In the genomic region with DNA sequence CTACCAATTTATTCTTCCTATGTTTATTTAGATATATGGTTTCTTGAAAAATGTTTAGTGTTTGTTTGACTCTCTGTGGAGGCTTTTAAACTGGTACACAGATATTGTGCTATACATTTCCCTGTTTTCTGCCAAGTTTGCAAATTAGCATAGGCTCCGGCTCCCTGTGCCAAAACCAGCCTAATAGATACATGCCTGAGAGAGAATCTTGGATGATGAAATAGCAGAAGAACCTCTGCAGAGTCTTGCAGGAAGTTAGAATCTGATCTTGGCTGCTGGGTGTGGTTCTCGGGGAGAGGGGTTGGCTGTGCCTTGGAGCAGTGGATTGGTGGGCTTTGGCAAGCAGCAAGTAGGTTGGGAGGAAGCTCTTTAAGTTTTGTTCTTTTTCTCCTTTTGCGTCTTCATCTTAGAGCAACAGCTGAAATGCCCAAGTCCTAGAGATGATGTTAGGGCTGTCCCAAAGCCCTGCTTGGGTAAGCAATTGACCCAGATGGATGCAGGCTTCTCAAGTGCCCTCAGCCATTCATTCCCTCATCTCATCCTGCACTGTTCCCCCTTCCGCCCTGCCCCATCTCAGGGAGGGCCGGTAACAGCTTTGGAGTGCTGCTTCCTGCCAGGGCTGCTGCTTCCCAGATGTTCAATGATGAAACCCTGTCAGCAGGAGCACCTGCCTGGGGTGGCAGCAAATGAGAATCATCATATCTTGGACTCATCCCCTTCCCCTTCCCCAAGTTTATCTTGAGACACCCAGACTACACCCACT, we compare ENCODE assay signal across 18 cellular contexts. TPM values are rescaled to one million over a fixed set of nuclear protein-coding genes. Genes with fewer than 3 reads are reported as not detected.
A peak's percentile ranks its signal among the peaks of the same experiment; 100 is the strongest.
DNase-seq lines count a peak whose midpoint lies in the region; ATAC-seq and TF ChIP-seq lines count a peak whose summit lies in the region.
"Had no signal": no experiment of that assay in that cellular context is flagged by ENCODE, and none has a peak within 500 bp of the region (broad histone marks: within the 10 kb centered on the region; RNA-seq: fewer than 3 reads in every experiment).

No MANE protein-coding gene starts in this region.

- H3K27me3 ChIP-seq in left ventricle myocardium inferior (ENCODE audit: low read depth): peaks cover 38% of the 10 kb centered on the region
- no peaks in the 10 kb centered on the region for H3K27me3 ChIP-seq in mammary epithelial cell (ENCODE audit: insufficient read depth, low read length)
- H3K27me3 ChIP-seq: BE2C had no signal

- no peak for DNase-seq in left ventricle myocardium inferior
- DNase-seq in Right ventricle myocardium superior: no peak
- peak; percentile 18 for DNase-seq in NOMO-1 treated with DMSO at 0.1 percent for 48 hours (lab: John Stamatoyannopoulos, UW; ENCODE audit: unreplicated experiment)
- DNase-seq in mammary epithelial cell: no peak
- DNase-seq in left lobe of liver (ENCODE audit: low spot score): peak; percentile 24
- no peak for DNase-seq in stimulated activated CD4-positive, alpha-beta T cell treated with anti-CD3 and anti-CD28 coated beads, Interleukin-1b, Interleukin-23, amount 100 ng/mL, for 48 hours
- DNase-seq: BE2C, DND-41, GDM1, H7, Kasumi-1, NCI-H1436 treated with DMSO at 0.1 percent for 48 hours, NCI-H446, SIG-M5 had no signal

- in situ Hi-C loops in mammary epithelial cell (cut with MboI; ENCODE audit: low sequenced_read_pairs in 2 of 2): loop anchor here in 1 of 2 donors (10.0 kb wide), 1 partner anchor 125 kb away; no protein-coding TSS in a partner anchor

- CTCF ChIA-PET in mammary epithelial cell (lab: Charles Lee; ENCODE audit: low non-redundant PET): no interaction called here

- dilution Hi-C loops in mammary epithelial cell (cut with HindIII; ENCODE audit: low sequenced_read_pairs): no loop called here

- no peak for TF ChIP-seq CTCF in left ventricle myocardium inferior (IDR thresholded peaks at IDR 0.05; ENCODE audit: borderline replicate concordance)
- no peak for TF ChIP-seq CTCF in mammary epithelial cell (conservative IDR thresholded peaks at IDR 0.05 in 1 of 2, IDR thresholded peaks at IDR 0.05 in 1 of 2; ENCODE audit: extremely low read depth in 1 of 2, insufficient read depth in 1 of 2, low read depth in 1 of 2, low read length in 2 of 2)

- H3K9me3 ChIP-seq in left ventricle myocardium inferior (replicated peaks) (no peaks in the 10 kb centered on the region), mammary epithelial cell (replicated peaks; ENCODE audit: insufficient read depth, low read length) (no peaks in the 10 kb centered on the region)
- H3K9me3 ChIP-seq: BE2C had no signal

- H3K4me3 ChIP-seq in left ventricle myocardium inferior: no peak overlapping the region
- H3K4me3 ChIP-seq in mammary epithelial cell (replicated peaks in 1 of 3; ENCODE audit: insufficient read depth in 1 of 3, low read depth in 2 of 3, low read length in 3 of 3): no peak overlapping the region

- ATAC-seq in Right ventricle myocardium superior (ENCODE audit: poor library complexity) (no peak), left lobe of liver (no peak), GM19328 (IDR thresholded peaks at IDR 0.05; ENCODE audit: unreplicated experiment) (no peak), GM18502 (IDR thresholded peaks at IDR 0.05; ENCODE audit: poor library complexity, unreplicated experiment) (no peak)
- ATAC-seq: CD8-positive, alpha-beta T cell had no signal

- H3K4me1 ChIP-seq in left ventricle myocardium inferior: peaks cover 26% of the 10 kb centered on the region
- H3K4me1 ChIP-seq in mammary epithelial cell (ENCODE audit: insufficient read depth, low read length): peaks cover 3% of the 10 kb centered on the region
- H3K4me1 ChIP-seq: BE2C had no signal

- intact Hi-C loops in left ventricle myocardium inferior (cut with micrococcal nuclease): loop anchor here (10.0 kb wide), 1 partner anchor 125 kb away; no protein-coding TSS in a partner anchor
- intact Hi-C loops in Right ventricle myocardium superior (cut with DNase I): loop anchor here (5.0 kb wide), 1 partner anchor 177 kb away; no protein-coding TSS in a partner anchor
- intact Hi-C loops in mammary epithelial cell (cut with micrococcal nuclease): loop anchor here (10.0 kb wide), 1 partner anchor 465 kb away; no protein-coding TSS in a partner anchor

- H3K27ac ChIP-seq in left ventricle myocardium inferior (replicated peaks): peak overlapping the region; percentile 89
- H3K27ac ChIP-seq in mammary epithelial cell (ENCODE audit: insufficient read depth, low read depth, low read length): no peak overlapping the region

- no peaks in the 10 kb centered on the region for H3K79me2 ChIP-seq in mammary epithelial cell (ENCODE audit: insufficient read depth, low read length)

- peak overlapping the region; percentile 3 for H2AFZ ChIP-seq in mammary epithelial cell (ENCODE audit: low read depth, low read length)

- H3K36me3 ChIP-seq in left ventricle myocardium inferior (no peaks in the 10 kb centered on the region), mammary epithelial cell (ENCODE audit: insufficient read depth, low read length) (no peaks in the 10 kb centered on the region)
- H3K36me3 ChIP-seq: BE2C had no signal

- H3K9ac ChIP-seq in mammary epithelial cell (ENCODE audit: insufficient read depth, low read length): no peak overlapping the region

- H3K4me2 ChIP-seq in mammary epithelial cell (ENCODE audit: insufficient read depth, low read depth, low read length): no peak overlapping the region

- WGBS in mammary epithelial cell (ENCODE audit: low coverage, missing lambda C conversion rate): 15% methylated on average over 5 of the region's 5 CpGs

- no peaks in the 10 kb centered on the region for H4K20me1 ChIP-seq in mammary epithelial cell (ENCODE audit: insufficient read depth, low read length)

- BruUV-seq in mammary epithelial cell (replicated peaks; lab: Mats Ljungman, UMichigan): no TSS peak

RNA-seq across cellular contexts. Expression of a gene that starts 9.3 kb away (rescaled TPM):
- total RNA-seq in left ventricle myocardium inferior (69.0 TPM), Right ventricle myocardium superior (154 TPM), mammary epithelial cell (not detected), left lobe of liver (128 TPM)
- polyA plus RNA-seq in mammary epithelial cell: 0.10 TPM
- polyA minus RNA-seq in mammary epithelial cell: not detected
- total RNA-seq: CD8-positive, alpha-beta T cell; H7 had no signal
- polyA plus RNA-seq: AG04450 had no signal

RNA-seq across cellular contexts. Expression of a gene that starts 46.7 kb away (rescaled TPM):
- total RNA-seq in left ventricle myocardium inferior (not detected), Right ventricle myocardium superior (not detected), mammary epithelial cell (not detected), left lobe of liver (not detected)
- polyA plus RNA-seq in mammary epithelial cell: not detected
- polyA minus RNA-seq in mammary epithelial cell: not detected
- total RNA-seq: CD8-positive, alpha-beta T cell; H7 had no signal
- polyA plus RNA-seq: AG04450 had no signal

Comparison
In these comparisons a context has a peak if more than half of its experiments do, and no peak if none do; other contexts are left out.
1. DNase-seq: peak in NOMO-1 treated with DMSO at 0.1 percent for 48 hours (single experiment) and left lobe of liver (single experiment); none in left ventricle myocardium inferior (single experiment), Right ventricle myocardium superior (single experiment), mammary epithelial cell (single experiment) and stimulated activated CD4-positive, alpha-beta T cell treated with anti-CD3 and anti-CD28 coated beads, Interleukin-1b, Interleukin-23, amount 100 ng/mL, for 48 hours (single experiment).
2. RNA of a gene that starts 9.3 kb away (total RNA-seq): 154 TPM in Right ventricle myocardium superior (single experiment), 128 TPM in left lobe of liver (single experiment) and 69.0 TPM in left ventricle myocardium inferior (single experiment); not detected in mammary epithelial cell; every median in the first group is over 10 times any median in the second.